1 cellular context compared by ENCODE assay signal in genomic region chr14:104795781-104796681, GRCh38.
A peak's percentile ranks its signal among the peaks of the same experiment; 100 is the strongest.
TF ChIP-seq lines count a peak whose summit lies in the region.

No MANE protein-coding gene starts in this region.

TF ChIP-seq in HepG2, 621 proteins besides CTCF, POLR2A, EP300 and RAD21 (continued from another document and continues in another):
- no peak for TF ChIP-seq SNAPC5 (CRISPR knock-in tag; IDR thresholded peaks at IDR 0.05; ENCODE audit: borderline replicate concordance)
- TF ChIP-seq ZBTB43 (CRISPR knock-in tag; conservative IDR thresholded peaks at IDR 0.05): no peak
- peak; percentile 83 for TF ChIP-seq HNF4A (CRISPR knock-in tag; IDR thresholded peaks at IDR 0.05)
- no peak for TF ChIP-seq SUZ12 (IDR thresholded peaks at IDR 0.05; ENCODE audit: low read depth, low read length)
- TF ChIP-seq NRL (CRISPR knock-in tag; IDR thresholded peaks at IDR 0.05; ENCODE audit: borderline replicate concordance): 0 out of 2 replicates have a peak, but pooled peaks have one; percentile 54
- no peak for TF ChIP-seq SMC3 (IDR thresholded peaks at IDR 0.05; ENCODE audit: low read length)
- TF ChIP-seq SYNCRIP (IDR thresholded peaks at IDR 0.05; ENCODE audit: insufficient read depth, low read depth, low read length): no peak
- TF ChIP-seq ZBTB3 (CRISPR knock-in tag; IDR thresholded peaks at IDR 0.05; ENCODE audit: borderline replicate concordance, low read depth): no peak
- no peak for TF ChIP-seq FOXK1 (CRISPR knock-in tag; IDR thresholded peaks at IDR 0.05; ENCODE audit: borderline replicate concordance, low read depth)
- TF ChIP-seq SALL2 (CRISPR knock-in tag; IDR thresholded peaks at IDR 0.05): no peak
- no peak for TF ChIP-seq RAD51 (IDR thresholded peaks at IDR 0.05; ENCODE audit: borderline replicate concordance)
- no peak for TF ChIP-seq NR1H2 (CRISPR knock-in tag; IDR thresholded peaks at IDR 0.05; ENCODE audit: borderline replicate concordance, low read depth)
- 0 out of 2 replicates have a peak, but pooled peaks have one; percentile 48 for TF ChIP-seq ZBTB42 (CRISPR knock-in tag; IDR thresholded peaks at IDR 0.05)
- no peak for TF ChIP-seq MLXIP (CRISPR knock-in tag; IDR thresholded peaks at IDR 0.05; ENCODE audit: borderline replicate concordance)
- TF ChIP-seq HHEX (CRISPR knock-in tag; IDR thresholded peaks at IDR 0.05): no peak
- TF ChIP-seq PLSCR1 (CRISPR knock-in tag; IDR thresholded peaks at IDR 0.05; ENCODE audit: borderline replicate concordance): no peak
- no peak for TF ChIP-seq RORA (CRISPR knock-in tag; IDR thresholded peaks at IDR 0.05)
- TF ChIP-seq SRF (IDR thresholded peaks at IDR 0.05; ENCODE audit: low read depth, low read length): no peak
- TF ChIP-seq GLI4 (CRISPR knock-in tag; IDR thresholded peaks at IDR 0.05; ENCODE audit: borderline replicate concordance): no peak
- no peak for TF ChIP-seq ZBTB10 (CRISPR knock-in tag; IDR thresholded peaks at IDR 0.05; ENCODE audit: borderline replicate concordance)
- no peak for TF ChIP-seq ZNF12 (CRISPR knock-in tag; IDR thresholded peaks at IDR 0.05)
- TF ChIP-seq ZNF569 (CRISPR knock-in tag; IDR thresholded peaks at IDR 0.05; ENCODE audit: borderline replicate concordance): no peak
- no peak for TF ChIP-seq ZNF580 (CRISPR knock-in tag; IDR thresholded peaks at IDR 0.05; ENCODE audit: borderline replicate concordance, low read depth)
- TF ChIP-seq ZFP91 (CRISPR knock-in tag; IDR thresholded peaks at IDR 0.05; ENCODE audit: borderline replicate concordance): no peak
- no peak for TF ChIP-seq FOSL1 (CRISPR knock-in tag; IDR thresholded peaks at IDR 0.05; ENCODE audit: borderline replicate concordance)
- TF ChIP-seq E2F1 (CRISPR knock-in tag; IDR thresholded peaks at IDR 0.05): no peak
- peak; percentile 18; the same call in 1 of the 2 replicates for TF ChIP-seq ZNF629 (CRISPR knock-in tag; conservative IDR thresholded peaks at IDR 0.05)
- TF ChIP-seq ZNF343 (CRISPR knock-in tag; IDR thresholded peaks at IDR 0.05): 0 out of 2 replicates have a peak, but pooled peaks have one; percentile 28
- peak; percentile 59; the same call in 1 of the 2 replicates for TF ChIP-seq HNF4G (IDR thresholded peaks at IDR 0.05; ENCODE audit: borderline replicate concordance, low read depth, low read length)
- TF ChIP-seq HNF4G (CRISPR knock-in tag; IDR thresholded peaks at IDR 0.05; ENCODE audit: borderline replicate concordance, low read depth): peak; percentile 71; the same call in 1 of the 2 replicates
- TF ChIP-seq KDM4B (CRISPR knock-in tag; IDR thresholded peaks at IDR 0.05): no peak
- no peak for TF ChIP-seq TEAD2 (CRISPR knock-in tag; IDR thresholded peaks at IDR 0.05)
- TF ChIP-seq ZNF574 (CRISPR knock-in tag; IDR thresholded peaks at IDR 0.05): no peak
- no peak for TF ChIP-seq NKX3-1 (CRISPR knock-in tag; IDR thresholded peaks at IDR 0.05)
- TF ChIP-seq ZNF234 (CRISPR knock-in tag; conservative IDR thresholded peaks at IDR 0.05): no peak
- no peak for TF ChIP-seq MAZ (IDR thresholded peaks at IDR 0.05; ENCODE audit: borderline replicate concordance, low read depth, low read length)
- 0 out of 2 replicates have a peak, but pooled peaks have one; percentile 56 for TF ChIP-seq MAZ (CRISPR knock-in tag; IDR thresholded peaks at IDR 0.05; ENCODE audit: low read depth)
- no peak for TF ChIP-seq BCL6 (CRISPR knock-in tag; IDR thresholded peaks at IDR 0.05)
- TF ChIP-seq SP1 (IDR thresholded peaks at IDR 0.05): no peak
- TF ChIP-seq SP1 (CRISPR knock-in tag; IDR thresholded peaks at IDR 0.05): no peak
- TF ChIP-seq HES4 (CRISPR knock-in tag; IDR thresholded peaks at IDR 0.05; ENCODE audit: borderline replicate concordance): peak; percentile 15; the same call in 1 of the 2 replicates
- TF ChIP-seq CEBPB (IDR thresholded peaks at IDR 0.05; ENCODE audit: borderline replicate concordance, low read depth, low read length): no peak
- peak; percentile 44 for TF ChIP-seq ZFY (CRISPR knock-in tag; IDR thresholded peaks at IDR 0.05)
- no peak for TF ChIP-seq ZNF232 (CRISPR knock-in tag; IDR thresholded peaks at IDR 0.05; ENCODE audit: borderline replicate concordance)
- TF ChIP-seq ZNF282 (IDR thresholded peaks at IDR 0.05; ENCODE audit: partially characterized antibody): no peak
- peak; percentile 33; the same call in 1 of the 2 replicates for TF ChIP-seq NR2F6 (IDR thresholded peaks at IDR 0.05)
- 0 out of 2 replicates have a peak, but pooled peaks have one; percentile 18 for TF ChIP-seq NR2F6 (CRISPR knock-in tag; IDR thresholded peaks at IDR 0.05)
- TF ChIP-seq HIVEP1 (CRISPR knock-in tag; IDR thresholded peaks at IDR 0.05): peak; percentile 64; the same call in 1 of the 2 replicates
- TF ChIP-seq ZNF432 (CRISPR knock-in tag; IDR thresholded peaks at IDR 0.05; ENCODE audit: borderline replicate concordance): no peak
- TF ChIP-seq ZNF740 (CRISPR knock-in tag; IDR thresholded peaks at IDR 0.05): no peak
- no peak for TF ChIP-seq DR1 (CRISPR knock-in tag; IDR thresholded peaks at IDR 0.05)
- TF ChIP-seq PBX2 (CRISPR knock-in tag; IDR thresholded peaks at IDR 0.05): no peak
- 0 out of 2 replicates have a peak, but pooled peaks have one; percentile 16 for TF ChIP-seq ZNF83 (CRISPR knock-in tag; IDR thresholded peaks at IDR 0.05; ENCODE audit: borderline replicate concordance)
- TF ChIP-seq ARID2 (CRISPR knock-in tag; IDR thresholded peaks at IDR 0.05; ENCODE audit: borderline replicate concordance): no peak
- no peak for TF ChIP-seq PHF5A (CRISPR knock-in tag; IDR thresholded peaks at IDR 0.05; ENCODE audit: low read depth, unreplicated experiment)
